1 cellular context compared by ENCODE assay signal in genomic region chr2:198326431-198326830, GRCh38.
TF ChIP-seq lines count a peak whose summit lies in the region.

No MANE protein-coding gene starts in this region.

TF ChIP-seq in SK-N-SH treated with all-trans-retinoic acid at 6 μM for 48 hours, 23 proteins besides CTCF, POLR2A, EP300 and RAD21 (continued from another document):
- TF ChIP-seq CREB5 (CRISPR knock-in tag; IDR thresholded peaks at IDR 0.05; ENCODE audit: low read depth): no peak
